In the genomic region with DNA sequence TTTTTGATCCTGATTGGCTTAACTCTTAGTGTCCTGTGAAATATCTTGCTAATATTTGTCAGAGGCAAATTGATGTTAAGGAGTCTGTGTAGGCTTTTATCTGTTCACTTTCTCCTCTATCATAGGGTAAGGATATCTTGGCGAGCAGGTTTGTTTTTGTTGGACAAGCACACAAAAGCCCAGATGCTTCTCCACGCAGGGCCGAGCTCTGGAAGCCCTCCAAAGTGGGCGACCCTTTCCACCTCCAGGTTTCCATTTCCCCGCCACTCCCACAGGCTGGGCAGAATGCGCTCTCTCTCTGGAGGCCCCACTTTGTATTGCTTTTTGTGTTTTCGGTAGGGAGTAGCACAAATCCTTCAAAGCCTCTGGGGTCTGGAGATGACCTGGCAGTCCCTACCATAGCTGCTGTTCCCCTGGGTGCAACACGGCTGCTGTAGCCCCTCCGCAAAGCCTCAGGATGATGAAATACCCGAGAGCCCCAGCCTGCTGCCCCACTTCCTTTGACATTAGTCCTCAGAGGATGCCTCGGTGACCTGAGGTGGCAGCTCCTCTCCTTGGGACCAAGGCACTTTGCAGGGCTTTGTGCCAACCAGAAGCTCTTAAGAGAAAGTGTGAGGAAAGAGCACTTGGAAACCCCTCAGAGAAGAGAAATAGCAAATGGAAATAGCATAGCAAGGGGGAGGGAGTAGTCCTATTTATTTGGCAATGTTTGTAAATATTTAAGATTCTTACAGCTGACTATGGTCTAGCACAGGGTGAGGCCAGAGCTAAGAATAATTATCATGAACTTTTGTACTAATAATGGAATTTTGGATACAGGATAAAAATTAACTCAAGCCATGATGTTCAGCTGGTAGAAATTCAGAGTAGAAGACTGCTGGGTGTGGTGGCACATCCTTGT, we compare ENCODE assay signal across 9 cellular contexts.
A peak's percentile ranks its signal among the peaks of the same experiment; 100 is the strongest.
DNase-seq lines count a peak whose midpoint lies in the region; ATAC-seq and TF ChIP-seq lines count a peak whose summit lies in the region.
"Had no signal": no experiment of that assay in that cellular context is flagged by ENCODE, and none has a peak within 500 bp of the region (broad histone marks: within the 10 kb centered on the region; RNA-seq: fewer than 3 reads in every experiment).

No MANE protein-coding gene starts in this region.

- H3K27ac Mint-ChIP-seq in naive thymus-derived CD4-positive, alpha-beta T cell = no peak overlapping the region

- H3K4me1 Mint-ChIP-seq in naive thymus-derived CD4-positive, alpha-beta T cell = peaks cover 0 to 9% (median 0%) of the 10 kb centered on the region in 7 donors

- H3K4me3 Mint-ChIP-seq in naive thymus-derived CD4-positive, alpha-beta T cell = no peak overlapping the region

- peak; percentile 7 for DNase-seq in DMS79 treated with DMSO at 0.1 percent for 48 hours (lab: John Stamatoyannopoulos, UW)
- no peak for DNase-seq in ascending aorta (ENCODE audit: low spot score in 2 of 2)
- peak; percentile 63 for DNase-seq in left ventricle myocardium superior
- no peak for DNase-seq in SIG-M5 (lab: John Stamatoyannopoulos, UW)
- no peak for DNase-seq in putamen (ENCODE audit: low spot score)
- DNase-seq in hippocampal formation (lab: John Stamatoyannopoulos, UW) = no peak
- no peak for DNase-seq in naive thymus-derived CD4-positive, alpha-beta T cell
- DNase-seq: stimulated activated naive CD8-positive, alpha-beta T cell treated with anti-CD3 and anti-CD28 coated beads, Interleukin-15, Interleukin-2, amounts not matched to agents 100 U/mL and 50 U/mL, for 24 hours had no signal

- H3K4me3 ChIP-seq in ascending aorta (peak overlapping the region; percentile 16 to 36), skeletal muscle tissue (ENCODE audit: low read length in 3 of 3) (no peak overlapping the region)
- no peak overlapping the region for H3K4me3 ChIP-seq in naive thymus-derived CD4-positive, alpha-beta T cell (ENCODE audit: low read length)

- H3K27me3 Mint-ChIP-seq in naive thymus-derived CD4-positive, alpha-beta T cell = peaks cover 31 to 48% (median 40%) of the 10 kb centered on the region in 5 donors

- H3K36me3 Mint-ChIP-seq in naive thymus-derived CD4-positive, alpha-beta T cell = no peaks in the 10 kb centered on the region

- H3K9me3 ChIP-seq in ascending aorta (no peaks in the 10 kb centered on the region), skeletal muscle tissue (ENCODE audit: control insufficient read depth in 3 of 3, low read length in 3 of 3) (no peaks in the 10 kb centered on the region)
- H3K9me3 ChIP-seq in naive thymus-derived CD4-positive, alpha-beta T cell (ENCODE audit: control insufficient read depth in 2 of 3, low read length in 3 of 3) = no peaks in the 10 kb centered on the region

- H3K27me3 ChIP-seq in ascending aorta (no peaks in the 10 kb centered on the region), skeletal muscle tissue (ENCODE audit: control insufficient read depth in 3 of 3, insufficient read depth in 3 of 3, low read length in 3 of 3) (no peaks in the 10 kb centered on the region)
- no peaks in the 10 kb centered on the region for H3K27me3 ChIP-seq in naive thymus-derived CD4-positive, alpha-beta T cell (ENCODE audit: control insufficient read depth in 2 of 2, insufficient read depth in 2 of 2, low read length in 2 of 2)

- no peak for TF ChIP-seq CTCF in ascending aorta (IDR thresholded peaks at IDR 0.05)

- H3K36me3 ChIP-seq in ascending aorta (peaks cover 0 to 8% of the 10 kb centered on the region in 2 donors), skeletal muscle tissue (ENCODE audit: control insufficient read depth in 3 of 3, insufficient read depth in 3 of 3, low read length in 3 of 3) (no peaks in the 10 kb centered on the region)
- H3K36me3 ChIP-seq in naive thymus-derived CD4-positive, alpha-beta T cell (ENCODE audit: control insufficient read depth in 2 of 3, insufficient read depth in 3 of 3, low read length in 3 of 3) = no peaks in the 10 kb centered on the region

- H3K4me1 ChIP-seq in ascending aorta = peaks cover 9 to 33% of the 10 kb centered on the region in 2 donors
- peaks cover 0 to 7% (median 3%) of the 10 kb centered on the region in 3 donors for H3K4me1 ChIP-seq in skeletal muscle tissue (ENCODE audit: control insufficient read depth in 3 of 3, insufficient read depth in 3 of 3, low read length in 3 of 3)
- H3K4me1 ChIP-seq in naive thymus-derived CD4-positive, alpha-beta T cell (ENCODE audit: control insufficient read depth in 2 of 2, insufficient read depth in 2 of 2, low read length in 2 of 2) = no peaks in the 10 kb centered on the region

- intact Hi-C loops in ascending aorta (cut with DNase I) = loop anchor here (5.0 kb wide), 1 partner anchor 121 kb away; the partner anchor contains the start of gene ARHGEF28
- intact Hi-C loops in left ventricle myocardium superior (cut with micrococcal nuclease) = no loop called here
- intact Hi-C loops in naive thymus-derived CD4-positive, alpha-beta T cell (cut with micrococcal nuclease) = no loop called here

- no peak overlapping the region for H3K9ac ChIP-seq in skeletal muscle tissue (ENCODE audit: low read depth in 1 of 3, low read length in 3 of 3)

- ATAC-seq in left ventricle myocardium superior = peak; percentile 65
- no peak for ATAC-seq in naive thymus-derived CD4-positive, alpha-beta T cell
- ATAC-seq: stimulated activated naive CD8-positive, alpha-beta T cell treated with anti-CD3 and anti-CD28 coated beads, Interleukin-15, Interleukin-2, amounts not matched to agents 100 U/mL and 50 U/mL, for 24 hours had no signal

- peaks cover 0 to 4% (median 0%) of the 10 kb centered on the region in 11 donors for H3K9me3 Mint-ChIP-seq in naive thymus-derived CD4-positive, alpha-beta T cell

- H3K27ac ChIP-seq in ascending aorta = peak overlapping the region; percentile 72 to 77
- H3K27ac ChIP-seq in skeletal muscle tissue (ENCODE audit: low read depth, low read length) = peak overlapping the region; percentile 50
- no peak overlapping the region for H3K27ac ChIP-seq in naive thymus-derived CD4-positive, alpha-beta T cell (ENCODE audit: low read depth, low read length)

- POLR2A ChIA-PET in naive thymus-derived CD4-positive, alpha-beta T cell (lab: Charles Lee) = no interaction called here

- CTCF ChIA-PET in naive thymus-derived CD4-positive, alpha-beta T cell (lab: Charles Lee) = no interaction called here

Comparison
In these comparisons a context has a peak if more than half of its experiments do, and no peak if none do; other contexts are left out.
1. DNase-seq: peak in DMS79 treated with DMSO at 0.1 percent for 48 hours (single experiment) and left ventricle myocardium superior (single experiment); none in ascending aorta (0 of 2), SIG-M5 (single experiment), putamen (single experiment), hippocampal formation (0 of 2) and naive thymus-derived CD4-positive, alpha-beta T cell (0 of 9).
2. H3K4me3 ChIP-seq: peak in ascending aorta (2 of 2); none in skeletal muscle tissue (0 of 3) and naive thymus-derived CD4-positive, alpha-beta T cell (single experiment).